2 cellular contexts compared by ENCODE assay signal in the genomic region with DNA sequence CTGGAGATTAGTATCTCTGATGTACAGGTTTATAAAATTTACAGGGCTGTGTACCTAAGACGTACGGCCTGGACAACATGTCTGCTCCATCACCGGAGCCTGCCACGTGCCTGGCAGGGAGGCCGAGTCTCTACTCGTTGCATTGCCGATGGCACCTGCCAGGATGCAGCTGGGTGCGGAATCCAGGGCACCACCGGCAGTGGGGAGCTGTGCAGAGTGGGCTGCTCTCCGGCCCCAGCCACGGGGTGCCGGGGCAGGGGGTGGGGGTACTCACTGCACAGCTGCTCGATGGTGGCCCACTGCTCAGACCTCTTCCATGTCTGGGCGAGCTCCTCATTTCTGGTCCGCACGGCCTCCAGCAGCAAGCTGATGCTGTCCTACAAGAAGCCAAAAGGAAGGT.
TF ChIP-seq lines count a peak whose summit lies in the region.

No MANE protein-coding gene starts in this region.

TF ChIP-seq in IMR-90, 13 proteins besides CTCF, POLR2A, EP300 and RAD21:
- TF ChIP-seq MAFK (IDR thresholded peaks at IDR 0.05; ENCODE audit: low read depth, low read length) (no peak), RCOR1 (IDR thresholded peaks at IDR 0.05; ENCODE audit: insufficient replicate concordance, low read length) (no peak), SMC3 (IDR thresholded peaks at IDR 0.05; ENCODE audit: low read depth, low read length) (no peak), FOS (IDR thresholded peaks at IDR 0.05; ENCODE audit: low read depth, low read length) (no peak), CEBPB (IDR thresholded peaks at IDR 0.05; ENCODE audit: low read depth, low read length) (no peak), BHLHE40 (IDR thresholded peaks at IDR 0.05; ENCODE audit: low read depth, low read length) (no peak), MAZ (IDR thresholded peaks at IDR 0.05; ENCODE audit: borderline replicate concordance, low read depth, low read length) (no peak), NFE2L2 (IDR thresholded peaks at IDR 0.05; ENCODE audit: low read depth, low read length) (no peak), MXI1 (IDR thresholded peaks at IDR 0.05; ENCODE audit: borderline replicate concordance, low read depth, low read length) (no peak)
- TF ChIP-seq, protein P1, sequence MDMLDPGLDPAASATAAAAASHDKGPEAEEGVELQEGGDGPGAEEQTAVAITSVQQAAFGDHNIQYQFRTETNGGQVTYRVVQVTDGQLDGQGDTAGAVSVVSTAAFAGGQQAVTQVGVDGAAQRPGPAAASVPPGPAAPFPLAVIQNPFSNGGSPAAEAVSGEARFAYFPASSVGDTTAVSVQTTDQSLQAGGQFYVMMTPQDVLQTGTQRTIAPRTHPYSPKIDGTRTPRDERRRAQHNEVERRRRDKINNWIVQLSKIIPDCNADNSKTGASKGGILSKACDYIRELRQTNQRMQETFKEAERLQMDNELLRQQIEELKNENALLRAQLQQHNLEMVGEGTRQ (IDR thresholded peaks at IDR 0.05; ENCODE audit: low read depth, low read length), result no peak

TF ChIP-seq in GM12891, 5 proteins besides CTCF, POLR2A, EP300 and RAD21:
- no peak for TF ChIP-seq TAF1 (IDR thresholded peaks at IDR 0.05; ENCODE audit: low read depth, low read length)
- no peak for TF ChIP-seq POLR2AphosphoS5 (IDR thresholded peaks at IDR 0.05; ENCODE audit: low read depth, low read length)
- no peak for TF ChIP-seq SPI1 (IDR thresholded peaks at IDR 0.05; ENCODE audit: low read depth, low read length)
- TF ChIP-seq POU2F2 (IDR thresholded peaks at IDR 0.05; ENCODE audit: low read depth, low read length), result no peak
- no peak for TF ChIP-seq PAX5 (IDR thresholded peaks at IDR 0.05; ENCODE audit: insufficient read depth, low read length, severe bottlenecking)
TF ChIP-seq in GM12891: peak in this region for 0.
